In genomic region chr16:71593048-71593999, GRCh38 we compare ENCODE assay signal across 2 cellular contexts.
TF ChIP-seq lines count a peak whose summit lies in the region.

No MANE protein-coding gene starts in this region.

TF ChIP-seq in IMR-90, 13 proteins besides CTCF, POLR2A, EP300 and RAD21 (continued from another document):
- no peak for TF ChIP-seq ELK1 (IDR thresholded peaks at IDR 0.05; ENCODE audit: borderline replicate concordance, low read depth, low read length)
TF ChIP-seq in IMR-90: peak in this region for 0.

TF ChIP-seq in GM23338, 12 proteins besides CTCF, POLR2A, EP300 and RAD21 (continued from another document):
- TF ChIP-seq REST (IDR thresholded peaks at IDR 0.05; ENCODE audit: unreplicated experiment): no peak
- no peak for TF ChIP-seq CREB1 (CRISPR knock-in tag; IDR thresholded peaks at IDR 0.05; ENCODE audit: low read depth)
- TF ChIP-seq JUNB (IDR thresholded peaks at IDR 0.05; ENCODE audit: unreplicated experiment): no peak
- TF ChIP-seq STAT1 (IDR thresholded peaks at IDR 0.05; ENCODE audit: unreplicated experiment): no peak
- TF ChIP-seq POLR2AphosphoS5 (IDR thresholded peaks at IDR 0.05; ENCODE audit: low read depth): no peak
